8 cellular contexts compared by ENCODE assay signal in genomic region chr12:92141585-92142244, GRCh38. TPM values are rescaled to one million over a fixed set of nuclear protein-coding genes. Genes with fewer than 3 reads are reported as not detected.
DNase-seq lines count a peak whose midpoint lies in the region; ATAC-seq and TF ChIP-seq lines count a peak whose summit lies in the region.

No MANE protein-coding gene starts in this region.

- peak in 1 of 2 donors; percentile 18 for ATAC-seq in naive thymus-derived CD8-positive, alpha-beta T cell
- no peak for ATAC-seq in HG03521 (IDR thresholded peaks at IDR 0.05; ENCODE audit: unreplicated experiment)
- no peak for ATAC-seq in GM21423 (IDR thresholded peaks at IDR 0.05; ENCODE audit: unreplicated experiment)

- H3K27ac ChIP-seq in CD4-positive, alpha-beta memory T cell (ENCODE audit: low read depth, low read length) = peak overlapping the region; percentile 86

- H3K27me3 ChIP-seq in CD4-positive, alpha-beta memory T cell (ENCODE audit: insufficient read depth, low read length) = no peaks in the 10 kb centered on the region

- peaks cover 0 to 18% (median under 1%) of the 10 kb centered on the region in 8 donors for H3K9me3 Mint-ChIP-seq in CD4-positive, alpha-beta memory T cell
- H3K9me3 Mint-ChIP-seq in IgD-negative memory B cell = peaks cover 0 to 3% (median 0%) of the 10 kb centered on the region in 3 donors
- H3K9me3 Mint-ChIP-seq in chondrocyte (ENCODE audit: low read depth) = no peaks in the 10 kb centered on the region
- H3K9me3 Mint-ChIP-seq in naive thymus-derived CD8-positive, alpha-beta T cell = peaks cover 0 to 12% (median 0%) of the 10 kb centered on the region in 9 donors

- H3K9me3 ChIP-seq in CD4-positive, alpha-beta memory T cell (ENCODE audit: control insufficient read depth in 1 of 2, low read length in 2 of 2) = no peaks in the 10 kb centered on the region

- peaks cover 33% of the 10 kb centered on the region for H3K36me3 ChIP-seq in CD4-positive, alpha-beta memory T cell (ENCODE audit: insufficient read depth, low read length)

- peak overlapping the region; percentile 83 to 89 for H3K4me3 ChIP-seq in CD4-positive, alpha-beta memory T cell (ENCODE audit: low read length in 2 of 2)

- peak; percentile 63 to 75 (median 74) for DNase-seq in CD4-positive, alpha-beta memory T cell
- DNase-seq in chondrocyte (ENCODE audit: low spot score) (no peak), KG1 (lab: John Stamatoyannopoulos, UW) (no peak), middle frontal gyrus (ENCODE audit: extremely low spot score, low spot score) (no peak)
- DNase-seq in naive thymus-derived CD8-positive, alpha-beta T cell = peak in 8 of 10 donors; percentile 30 to 83 (median 68)

- POLR2A ChIA-PET in CD4-positive, alpha-beta memory T cell (lab: Charles Lee; ENCODE audit: partially characterized antibody) = interaction anchor here (0.7 to 10.8 kb wide), 41 partner anchors 9 to 563 kb away, joined by 3 to 630 read pairs (median 14); no protein-coding TSS in a partner anchor
- POLR2A ChIA-PET in naive thymus-derived CD8-positive, alpha-beta T cell (lab: Charles Lee) = interaction anchor here (0.7 to 7.8 kb wide), 24 partner anchors 9 to 759 kb away, joined by 3 to 283 read pairs (median 4); no protein-coding TSS in a partner anchor

- H3K4me3 Mint-ChIP-seq in CD4-positive, alpha-beta memory T cell = peak overlapping the region; percentile 87 to 100 (median 100)
- H3K4me3 Mint-ChIP-seq in IgD-negative memory B cell (peak overlapping the region; percentile 88 to 100 (median 99)), chondrocyte (ENCODE audit: unreplicated experiment) (peak overlapping the region; percentile 93)
- H3K4me3 Mint-ChIP-seq in naive thymus-derived CD8-positive, alpha-beta T cell = peak overlapping the region; percentile 89 to 100 (median 98)

- CTCF ChIA-PET in CD4-positive, alpha-beta memory T cell (lab: Charles Lee; ENCODE audit: partially characterized antibody) = interaction anchor here (0.6 to 6.6 kb wide), 17 partner anchors 8 to 760 kb away, joined by 3 to 59 read pairs (median 3); no protein-coding TSS in a partner anchor

- H3K36me3 Mint-ChIP-seq in CD4-positive, alpha-beta memory T cell = peaks cover 61 to 89% of the 10 kb centered on the region in 2 donors
- H3K36me3 Mint-ChIP-seq in IgD-negative memory B cell = peaks cover 37% of the 10 kb centered on the region
- H3K36me3 Mint-ChIP-seq in chondrocyte (ENCODE audit: low read depth) = peaks cover 12% of the 10 kb centered on the region
- peaks cover 71 to 79% (median 76%) of the 10 kb centered on the region in 3 donors for H3K36me3 Mint-ChIP-seq in naive thymus-derived CD8-positive, alpha-beta T cell

- intact Hi-C loops in CD4-positive, alpha-beta memory T cell (cut with micrococcal nuclease) = loop anchor here (1.0 to 5.0 kb wide), 5 partner anchors 8 to 453 kb away; no protein-coding TSS in a partner anchor

- peaks cover 7% of the 10 kb centered on the region for H3K4me1 ChIP-seq in CD4-positive, alpha-beta memory T cell (ENCODE audit: insufficient read depth, low read length)

- no peaks in the 10 kb centered on the region for H3K27me3 Mint-ChIP-seq in CD4-positive, alpha-beta memory T cell
- H3K27me3 Mint-ChIP-seq in IgD-negative memory B cell = no peaks in the 10 kb centered on the region
- no peaks in the 10 kb centered on the region for H3K27me3 Mint-ChIP-seq in chondrocyte (ENCODE audit: low read depth)
- peaks cover 0 to 4% (median 0%) of the 10 kb centered on the region in 5 donors for H3K27me3 Mint-ChIP-seq in naive thymus-derived CD8-positive, alpha-beta T cell

- H3K4me1 Mint-ChIP-seq in CD4-positive, alpha-beta memory T cell = peaks cover 8 to 30% (median 14%) of the 10 kb centered on the region in 4 donors
- H3K4me1 Mint-ChIP-seq in IgD-negative memory B cell = peaks cover 22 to 34% (median 28%) of the 10 kb centered on the region in 3 donors
- peaks cover 81% of the 10 kb centered on the region for H3K4me1 Mint-ChIP-seq in chondrocyte (ENCODE audit: low read depth)
- H3K4me1 Mint-ChIP-seq in naive thymus-derived CD8-positive, alpha-beta T cell = peaks cover 2 to 34% (median 24%) of the 10 kb centered on the region in 4 donors

- TF ChIP-seq CTCF in chondrocyte (IDR thresholded peaks at IDR 0.05) = no peak

- H3K27ac Mint-ChIP-seq in CD4-positive, alpha-beta memory T cell = peak overlapping the region; percentile 95 to 100 (median 100)
- H3K27ac Mint-ChIP-seq in IgD-negative memory B cell (peak overlapping the region; percentile 57 to 92 (median 88)), chondrocyte (ENCODE audit: unreplicated experiment) (peak overlapping the region; percentile 69)
- peak overlapping the region; percentile 91 to 100 (median 99) for H3K27ac Mint-ChIP-seq in naive thymus-derived CD8-positive, alpha-beta T cell

RNA-seq across cellular contexts. Expression of gene BTG1, which starts 3.9 kb away (rescaled TPM):
- 100 to 1,000 TPM; 431 to 469 TPM for total RNA-seq in CD4-positive, alpha-beta memory T cell
- polyA plus RNA-seq in CD4-positive, alpha-beta memory T cell = 100 to 1,000 TPM; 339 to 765 TPM
- 669 TPM for polyA plus RNA-seq in IgD-negative memory B cell
- total RNA-seq in chondrocyte = 28.3 to 56.8 TPM (median 53.6 TPM) in 3 replicates
- total RNA-seq in naive thymus-derived CD8-positive, alpha-beta T cell = 100 to 1,000 TPM; 537 to 544 TPM
- 100 to 1,000 TPM; 705 to 889 (median 719) TPM for polyA plus RNA-seq in naive thymus-derived CD8-positive, alpha-beta T cell

Comparison
In these comparisons a context has a peak if more than half of its experiments do, and no peak if none do; other contexts are left out.
1. DNase-seq: peak in CD4-positive, alpha-beta memory T cell (5 of 5) and naive thymus-derived CD8-positive, alpha-beta T cell (8 of 10); none in chondrocyte (single experiment), KG1 (single experiment) and middle frontal gyrus (single experiment).
2. Peak in every context shown above with its lines, with median percentiles within 50 percentile points of each other: H3K27ac Mint-ChIP-seq and H3K4me3 Mint-ChIP-seq.